13 cellular contexts compared by ENCODE assay signal in genomic region chr2:189549440-189549832, GRCh38. TPM values are rescaled to one million over a fixed set of nuclear protein-coding genes. Genes with fewer than 3 reads are reported as not detected.
DNase-seq lines count a peak whose midpoint lies in the region; ATAC-seq and TF ChIP-seq lines count a peak whose summit lies in the region.
"Had no signal": no experiment of that assay in that cellular context is flagged by ENCODE, and none has a peak within 500 bp of the region (broad histone marks: within the 10 kb centered on the region; RNA-seq: fewer than 3 reads in every experiment).

No MANE protein-coding gene starts in this region.

- no peak overlapping the region for H3K4me3 ChIP-seq in SK-N-SH (ENCODE audit: low read depth in 2 of 2, low read length in 1 of 2)

- 57% methylated on average over 2 of the region's 2 CpGs for WGBS in SK-N-SH (ENCODE audit: low lambda C conversion rate)

- H3K9me2 ChIP-seq in SK-N-SH, result no peaks in the 10 kb centered on the region

- H3K27ac Mint-ChIP-seq in nephron, result peak overlapping the region; percentile 79 to 95 (median 89)

- H3K27me3 ChIP-seq in SK-N-SH (ENCODE audit: insufficient read depth), result no peaks in the 10 kb centered on the region

- ATAC-seq in SK-N-SH treated with all-trans-retinoic acid at 6 μM for 48 hours (no peak), HG03565 (IDR thresholded peaks at IDR 0.05; ENCODE audit: unreplicated experiment) (no peak), HG03039 (IDR thresholded peaks at IDR 0.05; ENCODE audit: unreplicated experiment) (no peak)

- TF ChIP-seq CTCF in SK-N-SH (IDR thresholded peaks at IDR 0.05), result no peak
- TF ChIP-seq CTCF in nephron (IDR thresholded peaks at IDR 0.05; ENCODE audit: unreplicated experiment in 3 of 3), result no peak

- H3K79me2 ChIP-seq in SK-N-SH (ENCODE audit: insufficient read depth), result no peaks in the 10 kb centered on the region

- no peaks in the 10 kb centered on the region for H3K36me3 Mint-ChIP-seq in nephron (ENCODE audit: low read depth)

- peak overlapping the region in 1 of 3 experiments; percentile 47 for H3K4me3 Mint-ChIP-seq in nephron

- no peaks in the 10 kb centered on the region for H3K27me3 Mint-ChIP-seq in nephron (ENCODE audit: low read depth)

- peaks cover 69% of the 10 kb centered on the region for H3K4me1 Mint-ChIP-seq in nephron

- peak overlapping the region; percentile 74; the same call in 1 of the 2 replicates for H2AFZ ChIP-seq in SK-N-SH (ENCODE audit: low read depth)

- H3K4me2 ChIP-seq in SK-N-SH, result no peak overlapping the region

- no peak overlapping the region for H3K27ac ChIP-seq in SK-N-SH (ENCODE audit: low read depth in 2 of 2, low read length in 1 of 2)
- H3K27ac ChIP-seq: 22Rv1 had no signal

- H3K4me1 ChIP-seq in SK-N-SH (ENCODE audit: control insufficient read depth in 1 of 2, insufficient read depth in 2 of 2, low read depth in 1 of 2, low read length in 1 of 2), result no peaks in the 10 kb centered on the region; a peak in 1 of 4 replicates

- no peaks in the 10 kb centered on the region for H4K20me1 ChIP-seq in SK-N-SH (ENCODE audit: insufficient read depth)

- TF ChIP-seq RAD21 in SK-N-SH (IDR thresholded peaks at IDR 0.05; ENCODE audit: low read length), result no peak

- no peak for DNase-seq in SK-N-SH
- DNase-seq in fibroblast of peridontal ligament (ENCODE audit: extremely low read depth), result peak; percentile 97
- DNase-seq in superior temporal gyrus (ENCODE audit: extremely low spot score), result no peak
- no peak for DNase-seq in GOT3 (lab: John Stamatoyannopoulos, UW)
- DNase-seq: DMS153, NCI-H1092 treated with DMSO at 0.1 percent for 48 hours, NCI-H526, substantia nigra had no signal

- CTCF ChIA-PET in SK-N-SH (lab: Yijun Ruan, JAX), result interaction anchor here (1.3 kb wide), 1 partner anchor 111 kb away, joined by 4 read pairs; no protein-coding TSS in a partner anchor

- H3K36me3 ChIP-seq in SK-N-SH (replicated peaks in 1 of 2; ENCODE audit: control insufficient read depth in 1 of 2, insufficient read depth in 2 of 2, low read length in 1 of 2), result no peaks in the 10 kb centered on the region

- POLR2A ChIA-PET in SK-N-SH (lab: Yijun Ruan, JAX), result no interaction called here

- no peak overlapping the region for H3K9ac ChIP-seq in SK-N-SH

- H3F3A ChIP-seq in SK-N-SH (replicated peaks; ENCODE audit: insufficient read depth), result no peaks in the 10 kb centered on the region

- no peaks in the 10 kb centered on the region for H3K9me3 ChIP-seq in SK-N-SH

- no peaks in the 10 kb centered on the region for H3K9me3 Mint-ChIP-seq in nephron

- TF ChIP-seq EP300 in SK-N-SH (IDR thresholded peaks at IDR 0.05; ENCODE audit: borderline replicate concordance in 1 of 2, low read depth in 1 of 2, low read length in 1 of 2), result no peak

TF ChIP-seq in SK-N-SH, 30 proteins besides CTCF, POLR2A, EP300 and RAD21:
- TF ChIP-seq ZBTB33 (IDR thresholded peaks at IDR 0.05; ENCODE audit: borderline replicate concordance, low read depth) (no peak), RFX5 (IDR thresholded peaks at IDR 0.05; ENCODE audit: low read length) (no peak), MAX (IDR thresholded peaks at IDR 0.05; ENCODE audit: low read depth) (no peak), EZH2phosphoT487 (IDR thresholded peaks at IDR 0.05; ENCODE audit: borderline replicate concordance, low read depth) (no peak), GATA2 (CRISPR knock-in tag; IDR thresholded peaks at IDR 0.05) (no peak), GABPA (IDR thresholded peaks at IDR 0.05; ENCODE audit: low read depth) (no peak), TEAD4 (IDR thresholded peaks at IDR 0.05; ENCODE audit: borderline replicate concordance, insufficient read depth) (no peak), MEF2A (IDR thresholded peaks at IDR 0.05; ENCODE audit: borderline replicate concordance, low read depth) (no peak), MXI1 (IDR thresholded peaks at IDR 0.05; ENCODE audit: low read depth, low read length) (no peak), SMC3 (IDR thresholded peaks at IDR 0.05; ENCODE audit: low read depth, low read length) (no peak), NFIC (IDR thresholded peaks at IDR 0.05; ENCODE audit: borderline replicate concordance) (no peak), USF1 (IDR thresholded peaks at IDR 0.05; ENCODE audit: borderline replicate concordance, low read depth) (no peak)

TF ChIP-seq in SK-N-SH treated with all-trans-retinoic acid at 6 μM for 48 hours, 23 proteins besides CTCF, POLR2A, EP300 and RAD21:
- TF ChIP-seq ZNF565 (CRISPR knock-in tag; conservative IDR thresholded peaks at IDR 0.05; ENCODE audit: low read depth) (no peak), ZNF70 (CRISPR knock-in tag; IDR thresholded peaks at IDR 0.05) (no peak), RARB (CRISPR knock-in tag; IDR thresholded peaks at IDR 0.05) (no peak), CSDC2 (CRISPR knock-in tag; IDR thresholded peaks at IDR 0.05) (no peak), OSR1 (CRISPR knock-in tag; IDR thresholded peaks at IDR 0.05) (no peak), TOX (CRISPR knock-in tag; IDR thresholded peaks at IDR 0.05; ENCODE audit: borderline replicate concordance) (no peak), PATZ1 (CRISPR knock-in tag; IDR thresholded peaks at IDR 0.05; ENCODE audit: borderline replicate concordance) (no peak), CSRNP3 (CRISPR knock-in tag; IDR thresholded peaks at IDR 0.05) (no peak), ZC3H10 (CRISPR knock-in tag; IDR thresholded peaks at IDR 0.05) (no peak), ARNTL (CRISPR knock-in tag; IDR thresholded peaks at IDR 0.05; ENCODE audit: borderline replicate concordance, low read depth) (no peak), CREB5 (CRISPR knock-in tag; IDR thresholded peaks at IDR 0.05; ENCODE audit: low read depth) (no peak), ISL1 (CRISPR knock-in tag; IDR thresholded peaks at IDR 0.05) (no peak), PPARA (CRISPR knock-in tag; IDR thresholded peaks at IDR 0.05; ENCODE audit: borderline replicate concordance) (no peak), ESRRG (CRISPR knock-in tag; IDR thresholded peaks at IDR 0.05) (no peak), GLIS3 (CRISPR knock-in tag; IDR thresholded peaks at IDR 0.05) (no peak)

RNA-seq across cellular contexts. Expression of gene SLC40A1, which starts 31.1 kb away (rescaled TPM):
- polyA plus RNA-seq in SK-N-SH (2012; rRNA removed), result 1.8 and 2.1 TPM in 2 replicates
- 3.1 and 3.4 TPM in 2 replicates for polyA plus RNA-seq in SK-N-SH (2012; cell fraction: cytosol; rRNA removed)
- polyA plus RNA-seq in SK-N-SH (2012; cell fraction: nucleus; rRNA removed), result 0.97 TPM in 2 replicates
